ENCODE assay signal across 22 cellular contexts in genomic region chr4:9685692-9686091, GRCh38.
"Had no signal": no experiment of that assay in that cellular context is flagged by ENCODE, and none has a peak within 500 bp of the region (broad histone marks: within the 10 kb centered on the region; RNA-seq: fewer than 3 reads in every experiment).

No MANE protein-coding gene starts in this region.

- DNase-seq: activated CD4-positive, alpha-beta T cell treated with anti-CD3 and anti-CD28 coated beads, Interleukin-2, amount 10 ng/mL, durations not matched to agents 24 days and 14 days; activated CD4-positive, alpha-beta T cell treated with anti-CD3 and anti-CD28 coated beads, Interleukin-2, amount 50 U/mL, for 48 hours; activated CD4-positive, CD25-positive, alpha-beta regulatory T cell treated with anti-CD3 and anti-CD28 coated beads, Interleukin-2, amount 50 U/mL, for 72 hours; activated CD8-positive, alpha-beta memory T cell treated with anti-CD3 and anti-CD28 coated beads, Interleukin-2, amount 10 ng/mL, durations not matched to agents 7 days and 5 days; activated gamma-delta T cell; activated naive CD4-positive, alpha-beta T cell treated with anti-CD3 and anti-CD28 coated beads for 36 hours; activated T-cell treated with anti-CD3 and anti-CD28 coated beads, Interleukin-2, amount 50 U/mL, for 24 hours; amygdala; cerebellar nuclear complex; IMR-90; Kasumi-1; KBM-7; NCI-H1436 treated with DMSO at 0.1 percent for 48 hours; NCI-H187; NCI-H345; NCI-H510A; NCI-H526 treated with DMSO at 0.1 percent for 48 hours; OCI-M1 had no signal

- H3K4me3 ChIP-seq: SK-N-MC had no signal

- H3K27ac ChIP-seq: SK-N-MC had no signal

- ATAC-seq: activated CD8-positive, alpha-beta memory T cell treated with anti-CD3 and anti-CD28 coated beads, Interleukin-2, amount 10 ng/mL, durations not matched to agents 7 days and 5 days; Panc1; Right ventricle myocardium inferior; WTC11 had no signal
